ENCODE assay signal across 20 cellular contexts in genomic region chr3:126543457-126544090, GRCh38. TPM values are rescaled to one million over a fixed set of nuclear protein-coding genes. Genes with fewer than 3 reads are reported as not detected.
DNase-seq lines count a peak whose midpoint lies in the region; ATAC-seq and TF ChIP-seq lines count a peak whose summit lies in the region.
"Had no signal": no experiment of that assay in that cellular context is flagged by ENCODE, and none has a peak within 500 bp of the region (broad histone marks: within the 10 kb centered on the region; RNA-seq: fewer than 3 reads in every experiment).

No MANE protein-coding gene starts in this region.

- H3K4me3 ChIP-seq in WERI-Rb-1 (ENCODE audit: low read depth, low read length) (no peak overlapping the region), right atrium auricular region (no peak overlapping the region), testis (no peak overlapping the region)
- H3K4me3 ChIP-seq: mucosa of descending colon had no signal

- H3K4me1 ChIP-seq in right atrium auricular region, result peaks cover 0 to 8% of the 10 kb centered on the region in 2 donors
- no peaks in the 10 kb centered on the region for H3K4me1 ChIP-seq in testis

- H3K36me3 ChIP-seq in WERI-Rb-1, result no peaks in the 10 kb centered on the region
- H3K36me3 ChIP-seq in right atrium auricular region, result no peaks in the 10 kb centered on the region
- no peaks in the 10 kb centered on the region for H3K36me3 ChIP-seq in testis (ENCODE audit: low read depth, missing control alignments)
- H3K36me3 ChIP-seq: neutrophil had no signal

- TF ChIP-seq CTCF in WERI-Rb-1 (IDR thresholded peaks at IDR 0.05; ENCODE audit: low read depth, low read length), result no peak
- TF ChIP-seq CTCF in right atrium auricular region (IDR thresholded peaks at IDR 0.05), result no peak
- TF ChIP-seq CTCF in testis (IDR thresholded peaks at IDR 0.05), result no peak

- POLR2A ChIA-PET in activated naive CD8-positive, alpha-beta T cell treated with anti-CD3 and anti-CD28 coated beads, Interleukin-2, amount 10 ng/mL, durations not matched to agents 7 days and 5 days (lab: Charles Lee), result no interaction called here

- H3K4me3 Mint-ChIP-seq in activated naive CD8-positive, alpha-beta T cell treated with anti-CD3 and anti-CD28 coated beads, Interleukin-2, amount 10 ng/mL, durations not matched to agents 7 days and 5 days, result no peak overlapping the region
- H3K4me3 Mint-ChIP-seq in activated naive CD8-positive, alpha-beta T cell treated with anti-CD3 and anti-CD28 coated beads for 36 hours, result no peak overlapping the region
- H3K4me3 Mint-ChIP-seq: CD14-positive monocyte, HFFc6 had no signal

- DNase-seq in activated naive CD8-positive, alpha-beta T cell treated with anti-CD3 and anti-CD28 coated beads, Interleukin-2, amount 10 ng/mL, durations not matched to agents 7 days and 5 days, result peak; percentile 10
- DNase-seq in activated naive CD8-positive, alpha-beta T cell treated with anti-CD3 and anti-CD28 coated beads for 36 hours, result no peak
- peak; percentile 4 for DNase-seq in WERI-Rb-1
- peak; percentile 26 for DNase-seq in right atrium auricular region (ENCODE audit: low spot score)
- peak; percentile 7 for DNase-seq in testis
- no peak for DNase-seq in activated gamma-delta T cell (lab: John Stamatoyannopoulos, UW)
- no peak for DNase-seq in SW480 (ENCODE audit: low spot score)
- DNase-seq: activated gamma-delta T cell treated with Interleukin-2 at 50 U/mL for 16 hours; effector CD8-positive, alpha-beta T cell; HFFc6; NCI-H2081 treated with DMSO at 0.1 percent for 48 hours; NCI-H446 treated with DMSO at 0.1 percent for 48 hours; NK-92 treated with Interleukin-12 subunit alpha and Interleukin-12 subunit beta, amount 100 ng/mL, for 24 hours had no signal

- no peak for TF ChIP-seq POLR2A in testis (IDR thresholded peaks at IDR 0.05)

- no peak overlapping the region for H3K27ac ChIP-seq in WERI-Rb-1
- H3K27ac ChIP-seq in right atrium auricular region, result no peak overlapping the region
- no peak overlapping the region for H3K27ac ChIP-seq in testis
- H3K27ac ChIP-seq: neutrophil had no signal

- peaks cover 7% of the 10 kb centered on the region for H3K4me1 Mint-ChIP-seq in activated naive CD8-positive, alpha-beta T cell treated with anti-CD3 and anti-CD28 coated beads, Interleukin-2, amount 10 ng/mL, durations not matched to agents 7 days and 5 days
- H3K4me1 Mint-ChIP-seq in activated naive CD8-positive, alpha-beta T cell treated with anti-CD3 and anti-CD28 coated beads for 36 hours, result peaks cover 4% of the 10 kb centered on the region

- H3K27ac Mint-ChIP-seq in activated naive CD8-positive, alpha-beta T cell treated with anti-CD3 and anti-CD28 coated beads, Interleukin-2, amount 10 ng/mL, durations not matched to agents 7 days and 5 days, result no peak overlapping the region
- no peak overlapping the region for H3K27ac Mint-ChIP-seq in activated naive CD8-positive, alpha-beta T cell treated with anti-CD3 and anti-CD28 coated beads for 36 hours
- H3K27ac Mint-ChIP-seq: HFFc6 had no signal

- no peaks in the 10 kb centered on the region for H3K27me3 ChIP-seq in WERI-Rb-1 (ENCODE audit: insufficient read depth, low read depth, severe bottlenecking)
- no peaks in the 10 kb centered on the region for H3K27me3 ChIP-seq in right atrium auricular region
- H3K27me3 ChIP-seq in testis, result no peaks in the 10 kb centered on the region
- H3K27me3 ChIP-seq: neutrophil had no signal

- intact Hi-C loops in testis (cut with DNase I; ENCODE audit: low total_unique reads), result no loop called here

- H3K9me3 Mint-ChIP-seq in activated naive CD8-positive, alpha-beta T cell treated with anti-CD3 and anti-CD28 coated beads, Interleukin-2, amount 10 ng/mL, durations not matched to agents 7 days and 5 days, result peaks cover 3% of the 10 kb centered on the region
- H3K9me3 Mint-ChIP-seq in activated naive CD8-positive, alpha-beta T cell treated with anti-CD3 and anti-CD28 coated beads for 36 hours, result peaks cover 2% of the 10 kb centered on the region
- H3K9me3 Mint-ChIP-seq: HFFc6 had no signal

- H3K9me3 ChIP-seq in WERI-Rb-1 (ENCODE audit: severe bottlenecking) (no peaks in the 10 kb centered on the region), right atrium auricular region (no peaks in the 10 kb centered on the region), testis (no peaks in the 10 kb centered on the region)
- H3K9me3 ChIP-seq: mucosa of descending colon, neutrophil had no signal

- WGBS in testis, 2 donors, result 90 to 100% methylated on average over 2 to 3 of the region's 3 CpGs

- H3K36me3 Mint-ChIP-seq in activated naive CD8-positive, alpha-beta T cell treated with anti-CD3 and anti-CD28 coated beads, Interleukin-2, amount 10 ng/mL, durations not matched to agents 7 days and 5 days, result no peaks in the 10 kb centered on the region
- no peaks in the 10 kb centered on the region for H3K36me3 Mint-ChIP-seq in activated naive CD8-positive, alpha-beta T cell treated with anti-CD3 and anti-CD28 coated beads for 36 hours

- no peak for ATAC-seq in activated naive CD8-positive, alpha-beta T cell treated with anti-CD3 and anti-CD28 coated beads, Interleukin-2, amount 10 ng/mL, durations not matched to agents 7 days and 5 days (ENCODE audit: low read depth)
- ATAC-seq in GM19328 (IDR thresholded peaks at IDR 0.05; ENCODE audit: unreplicated experiment), result no peak
- ATAC-seq: left colon, mucosa of descending colon, Panc1 had no signal

- H3K27me3 Mint-ChIP-seq in activated naive CD8-positive, alpha-beta T cell treated with anti-CD3 and anti-CD28 coated beads, Interleukin-2, amount 10 ng/mL, durations not matched to agents 7 days and 5 days, result peaks cover 14% of the 10 kb centered on the region
- peaks cover 6% of the 10 kb centered on the region for H3K27me3 Mint-ChIP-seq in activated naive CD8-positive, alpha-beta T cell treated with anti-CD3 and anti-CD28 coated beads for 36 hours

RNA-seq across cellular contexts. Expression of gene C3orf22, which starts 15.2 kb away (rescaled TPM):
- not detected for total RNA-seq in activated naive CD8-positive, alpha-beta T cell treated with anti-CD3 and anti-CD28 coated beads, Interleukin-2, amount 10 ng/mL, durations not matched to agents 7 days and 5 days
- not detected for total RNA-seq in activated naive CD8-positive, alpha-beta T cell treated with anti-CD3 and anti-CD28 coated beads for 36 hours
- not detected for total RNA-seq in right atrium auricular region
- 10 to 100 TPM; 33.0 to 61.4 TPM for total RNA-seq in testis
- 42.2 TPM for polyA plus RNA-seq in testis (ENCODE audit: insufficient read depth, low read depth, low replicate concordance)
- total RNA-seq: HFFc6, left colon, mucosa of descending colon, renal cortical epithelial cell had no signal
- polyA plus RNA-seq: CD14-positive monocyte had no signal

RNA-seq across cellular contexts. Expression of gene CHST13, which starts 19.6 kb away (rescaled TPM):
- under 1 TPM in 1 of 2 experiments, not detected in 1; 0.28 TPM for total RNA-seq in activated naive CD8-positive, alpha-beta T cell treated with anti-CD3 and anti-CD28 coated beads, Interleukin-2, amount 10 ng/mL, durations not matched to agents 7 days and 5 days
- total RNA-seq in activated naive CD8-positive, alpha-beta T cell treated with anti-CD3 and anti-CD28 coated beads for 36 hours, result not detected
- total RNA-seq in right atrium auricular region (under 1 TPM in 1 of 2 donors, not detected in 1; 0.90 TPM), testis (10 to 100 TPM; 13.3 to 21.7 TPM)
- 21.4 TPM for polyA plus RNA-seq in testis (ENCODE audit: insufficient read depth, low read depth, low replicate concordance)
- total RNA-seq: HFFc6 had no signal

RNA-seq across cellular contexts. Expression of gene UROC1, which starts 26.0 kb away (rescaled TPM):
- total RNA-seq in activated naive CD8-positive, alpha-beta T cell treated with anti-CD3 and anti-CD28 coated beads, Interleukin-2, amount 10 ng/mL, durations not matched to agents 7 days and 5 days, result not detected
- total RNA-seq in activated naive CD8-positive, alpha-beta T cell treated with anti-CD3 and anti-CD28 coated beads for 36 hours, result not detected
- total RNA-seq in right atrium auricular region (not detected), testis (1 to 10 TPM in 1 of 2 donors, under 1 TPM in 1; 0.25 to 1.0 TPM)
- polyA plus RNA-seq in testis (ENCODE audit: insufficient read depth, low read depth, low replicate concordance), result 0.34 TPM
- total RNA-seq: HFFc6, left colon, mucosa of descending colon, renal cortical epithelial cell had no signal
- polyA plus RNA-seq: CD14-positive monocyte had no signal

Comparison
In these comparisons a context has a peak if more than half of its experiments do, and no peak if none do; other contexts are left out.
1. DNase-seq: peak in activated naive CD8-positive, alpha-beta T cell treated with anti-CD3 and anti-CD28 coated beads, Interleukin-2, amount 10 ng/mL, durations not matched to agents 7 days and 5 days (single experiment), WERI-Rb-1 (single experiment), right atrium auricular region (single experiment) and testis (single experiment); none in activated naive CD8-positive, alpha-beta T cell treated with anti-CD3 and anti-CD28 coated beads for 36 hours (single experiment), activated gamma-delta T cell (single experiment) and SW480 (single experiment).
2. RNA of gene C3orf22, which starts 15.2 kb away (total RNA-seq): 33.0 to 61.4 TPM in testis; not detected in activated naive CD8-positive, alpha-beta T cell treated with anti-CD3 and anti-CD28 coated beads, Interleukin-2, amount 10 ng/mL, durations not matched to agents 7 days and 5 days, not detected in activated naive CD8-positive, alpha-beta T cell treated with anti-CD3 and anti-CD28 coated beads for 36 hours and not detected in right atrium auricular region; every median in the first group is over 10 times any median in the second.
3. RNA of gene CHST13, which starts 19.6 kb away (total RNA-seq): 13.3 to 21.7 TPM in testis; 0.90 TPM in right atrium auricular region, 0.28 TPM in activated naive CD8-positive, alpha-beta T cell treated with anti-CD3 and anti-CD28 coated beads, Interleukin-2, amount 10 ng/mL, durations not matched to agents 7 days and 5 days and not detected in activated naive CD8-positive, alpha-beta T cell treated with anti-CD3 and anti-CD28 coated beads for 36 hours; every median in the first group is over 4 times any median in the second.